Comparison of ENCODE assay signal across 11 cellular contexts in genomic region chr22:36715647-36716046, GRCh38. TPM values are rescaled to one million over a fixed set of nuclear protein-coding genes. Genes with fewer than 3 reads are reported as not detected.
"Had no signal": no experiment of that assay in that cellular context is flagged by ENCODE, and none has a peak within 500 bp of the region (broad histone marks: within the 10 kb centered on the region; RNA-seq: fewer than 3 reads in every experiment).

No MANE protein-coding gene starts in this region.

- H3K4me2 ChIP-seq: KMS-11 had no signal

- DNase-seq: IMR-90, Karpas-422, KBM-7, KG1 had no signal

- ATAC-seq: HepG2 had no signal

- H3K27ac ChIP-seq: HL-60, KMS-11 had no signal

- H3K9ac ChIP-seq: KMS-11 had no signal

- FAIRE-seq: HepG2, HTR-8/SVneo had no signal

RNA-seq across cellular contexts. Expression of gene CACNG2, which starts 12.1 kb away (rescaled TPM):
- total RNA-seq: HepG2, HT-29, HT1080, IMR-90 had no signal
- polyA plus RNA-seq: HepG2, IgD-negative memory B cell, IMR-90 had no signal
